Comparison of ENCODE assay signal across 28 cellular contexts in genomic region chr7:43215061-43215460, GRCh38.
"Had no signal": no experiment of that assay in that cellular context is flagged by ENCODE, and none has a peak within 500 bp of the region (broad histone marks: within the 10 kb centered on the region; RNA-seq: fewer than 3 reads in every experiment).

No MANE protein-coding gene starts in this region.

- FAIRE-seq: pancreas, small intestine, urothelium cell line had no signal

- H3K4me3 Mint-ChIP-seq: mesothelial cell of epicardium; naive B cell; natural killer cell; nephron progenitor cell; stimulated activated effector memory CD8-positive, alpha-beta T cell treated with anti-CD3 and anti-CD28 coated beads, Interleukin-12 subunit alpha, Interleukin-12 subunit beta, amount 100 ng/mL, for 72 hours; stimulated activated naive CD8-positive, alpha-beta T cell treated with anti-CD3 and anti-CD28 coated beads, Interleukin-15, Interleukin-2, amounts not matched to agents 100 ng/mL and 50 ng/mL, for 24 hours had no signal

- H3K36me3 ChIP-seq: left ventricle myocardium inferior, pancreas, prostate gland, sigmoid colon, spleen, suprapubic skin, thoracic aorta, tibial artery, upper lobe of right lung had no signal

- H3K27ac ChIP-seq: hepatocyte, left ventricle myocardium inferior, pancreas, prostate gland, sigmoid colon, spleen, suprapubic skin, thoracic aorta, tibial artery, upper lobe of right lung had no signal

- H2AFZ ChIP-seq: hepatocyte had no signal

- H3K4me1 Mint-ChIP-seq: naive B cell; natural killer cell; nephron progenitor cell; stimulated activated effector memory CD8-positive, alpha-beta T cell treated with anti-CD3 and anti-CD28 coated beads, Interleukin-12 subunit alpha, Interleukin-12 subunit beta, amount 100 ng/mL, for 72 hours had no signal

- H3K4me1 ChIP-seq: left ventricle myocardium inferior, pancreas, prostate gland, sigmoid colon, spleen, suprapubic skin, tibial artery, upper lobe of right lung had no signal

- H3K36me3 Mint-ChIP-seq: mesothelial cell of epicardium; naive B cell; natural killer cell; stimulated activated effector memory CD8-positive, alpha-beta T cell treated with anti-CD3 and anti-CD28 coated beads, Interleukin-12 subunit alpha, Interleukin-12 subunit beta, amount 100 ng/mL, for 72 hours had no signal

- H3K79me2 ChIP-seq: hepatocyte had no signal

- H3K27me3 ChIP-seq: hepatocyte, sigmoid colon, upper lobe of right lung had no signal

- ATAC-seq: natural killer cell; pancreas; right cardiac atrium; stimulated activated effector memory CD8-positive, alpha-beta T cell treated with anti-CD3 and anti-CD28 coated beads, Interleukin-12 subunit alpha, Interleukin-12 subunit beta, amount 100 ng/mL, for 72 hours; upper lobe of right lung had no signal

- DNase-seq: islet precursor cell; left ventricle myocardium inferior; mesendoderm; naive B cell; natural killer cell; nephron progenitor cell; nucleus accumbens; pancreas; posterior cingulate gyrus; retina; right cardiac atrium; sigmoid colon; small intestine; spleen; stimulated activated CD4-positive, alpha-beta T cell treated with anti-CD3 and anti-CD28 coated beads, Interleukin-4, amount 100 ng/mL, for 24 hours; stimulated activated naive CD4-positive, alpha-beta T cell; tibial artery; trophoblast cell; upper lobe of right lung had no signal

- H3K9me3 ChIP-seq: left ventricle myocardium inferior, pancreas, prostate gland, sigmoid colon, spleen, suprapubic skin, thoracic aorta, tibial artery, upper lobe of right lung had no signal

- H3K4me2 ChIP-seq: hepatocyte had no signal

- H3K27ac Mint-ChIP-seq: mesothelial cell of epicardium; naive B cell; natural killer cell; nephron progenitor cell; stimulated activated effector memory CD8-positive, alpha-beta T cell treated with anti-CD3 and anti-CD28 coated beads, Interleukin-12 subunit alpha, Interleukin-12 subunit beta, amount 100 ng/mL, for 72 hours; stimulated activated naive CD8-positive, alpha-beta T cell treated with anti-CD3 and anti-CD28 coated beads, Interleukin-15, Interleukin-2, amounts not matched to agents 100 ng/mL and 50 ng/mL, for 24 hours had no signal

- H3K4me3 ChIP-seq: hepatocyte, left ventricle myocardium inferior, lung, pancreas, prostate gland, sigmoid colon, spleen, suprapubic skin, thoracic aorta, tibial artery, upper lobe of right lung had no signal

- H3K9me3 Mint-ChIP-seq: stimulated activated effector memory CD8-positive, alpha-beta T cell treated with anti-CD3 and anti-CD28 coated beads, Interleukin-12 subunit alpha, Interleukin-12 subunit beta, amount 100 ng/mL, for 72 hours; stimulated activated naive CD8-positive, alpha-beta T cell treated with anti-CD3 and anti-CD28 coated beads, Interleukin-15, Interleukin-2, amounts not matched to agents 100 ng/mL and 50 ng/mL, for 24 hours had no signal
